In the genomic region with DNA sequence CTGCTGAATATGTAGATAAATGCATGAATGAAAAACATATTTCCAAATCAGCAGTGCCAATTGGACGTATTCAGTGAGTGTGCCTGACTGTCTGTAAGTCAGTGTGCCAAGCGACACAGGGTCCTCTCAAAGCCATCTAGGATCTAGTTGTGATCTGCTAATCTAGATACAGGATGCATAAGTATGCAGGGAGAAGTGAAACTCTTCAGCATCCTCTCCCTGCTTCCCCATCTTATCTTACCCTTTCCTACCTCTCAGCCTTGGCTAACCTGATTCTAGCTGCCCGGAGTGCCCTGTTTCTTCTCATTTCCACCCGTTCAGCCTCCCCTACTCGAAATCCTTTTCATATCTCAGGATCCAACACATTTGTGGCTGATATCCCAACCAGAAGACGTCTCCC, we compare ENCODE assay signal across 20 cellular contexts.
DNase-seq lines count a peak whose midpoint lies in the region; ATAC-seq lines count a peak whose summit lies in the region.
"Had no signal": no experiment of that assay in that cellular context is flagged by ENCODE, and none has a peak within 500 bp of the region (broad histone marks: within the 10 kb centered on the region; RNA-seq: fewer than 3 reads in every experiment).

No MANE protein-coding gene starts in this region.

- no peak overlapping the region for H3K9ac ChIP-seq in Karpas-422 (ENCODE audit: low read length)

- H3K79me2 ChIP-seq in Karpas-422 (ENCODE audit: low read length), result peaks cover 77% of the 10 kb centered on the region
- H3K79me2 ChIP-seq: hepatocyte had no signal

- H4K20me1 ChIP-seq in Karpas-422 (ENCODE audit: insufficient read depth, low read depth, low read length), result no peaks in the 10 kb centered on the region; the same call in 1 of the 2 replicates

- POLR2A ChIA-PET in activated naive CD8-positive, alpha-beta T cell treated with anti-CD3 and anti-CD28 coated beads, Interleukin-2, amount 10 ng/mL, durations not matched to agents 7 days and 5 days (lab: Charles Lee), result interaction anchor here (1.1 kb wide), 1 partner anchor 61 kb away, joined by 5 read pairs; no protein-coding TSS in a partner anchor

- peak overlapping the region; percentile 3 to 29 for H3K27ac Mint-ChIP-seq in activated naive CD4-positive, alpha-beta T cell treated with anti-CD3 and anti-CD28 coated beads, Interleukin-2, amount 50 U/mL, for 72 hours
- no peak overlapping the region for H3K27ac Mint-ChIP-seq in activated naive CD4-positive, alpha-beta T cell treated with anti-CD3 and anti-CD28 coated beads for 36 hours
- H3K27ac Mint-ChIP-seq in activated naive CD8-positive, alpha-beta T cell treated with anti-CD3 and anti-CD28 coated beads, Interleukin-2, amount 10 ng/mL, durations not matched to agents 7 days and 5 days, result peak overlapping the region; percentile 75
- H3K27ac Mint-ChIP-seq in stimulated activated effector memory CD8-positive, alpha-beta T cell treated with anti-CD3 and anti-CD28 coated beads, Interleukin-12 subunit alpha, Interleukin-12 subunit beta, amount 100 ng/mL, for 72 hours, result peak overlapping the region; percentile 93

- H3K4me1 Mint-ChIP-seq in activated naive CD4-positive, alpha-beta T cell treated with anti-CD3 and anti-CD28 coated beads for 36 hours (ENCODE audit: low read depth), result peaks cover 64% of the 10 kb centered on the region
- H3K4me1 Mint-ChIP-seq in activated naive CD8-positive, alpha-beta T cell treated with anti-CD3 and anti-CD28 coated beads, Interleukin-2, amount 10 ng/mL, durations not matched to agents 7 days and 5 days, result peaks cover 41% of the 10 kb centered on the region
- peaks cover 55% of the 10 kb centered on the region for H3K4me1 Mint-ChIP-seq in stimulated activated effector memory CD8-positive, alpha-beta T cell treated with anti-CD3 and anti-CD28 coated beads, Interleukin-12 subunit alpha, Interleukin-12 subunit beta, amount 100 ng/mL, for 72 hours

- no peaks in the 10 kb centered on the region for H3K9me3 Mint-ChIP-seq in activated naive CD4-positive, alpha-beta T cell treated with anti-CD3 and anti-CD28 coated beads, Interleukin-2, amount 50 U/mL, for 72 hours
- H3K9me3 Mint-ChIP-seq in activated naive CD4-positive, alpha-beta T cell treated with anti-CD3 and anti-CD28 coated beads for 36 hours, result no peaks in the 10 kb centered on the region
- no peaks in the 10 kb centered on the region for H3K9me3 Mint-ChIP-seq in activated naive CD8-positive, alpha-beta T cell treated with anti-CD3 and anti-CD28 coated beads, Interleukin-2, amount 10 ng/mL, durations not matched to agents 7 days and 5 days
- H3K9me3 Mint-ChIP-seq in stimulated activated effector memory CD8-positive, alpha-beta T cell treated with anti-CD3 and anti-CD28 coated beads, Interleukin-12 subunit alpha, Interleukin-12 subunit beta, amount 100 ng/mL, for 72 hours, result no peaks in the 10 kb centered on the region
- H3K9me3 Mint-ChIP-seq: brain had no signal

- H3K4me2 ChIP-seq in Karpas-422 (ENCODE audit: low read depth, low read length, poor library complexity, severe bottlenecking), result no peak overlapping the region
- H3K4me2 ChIP-seq: hepatocyte, PC-9 had no signal

- H3K27me3 ChIP-seq in Karpas-422 (ENCODE audit: low read length), result no peaks in the 10 kb centered on the region
- H3K27me3 ChIP-seq: foreskin keratinocyte, hepatocyte, neutrophil had no signal

- H2AFZ ChIP-seq in Karpas-422 (ENCODE audit: low read length), result no peak overlapping the region
- H2AFZ ChIP-seq: hepatocyte, PC-9 had no signal

- H3K27ac ChIP-seq in Karpas-422 (ENCODE audit: low read length), result peak overlapping the region; percentile 60
- H3K27ac ChIP-seq: foreskin keratinocyte, hepatocyte, neutrophil, PC-9, skin epidermis had no signal

- CTCF ChIA-PET in activated naive CD4-positive, alpha-beta T cell treated with anti-CD3 and anti-CD28 coated beads for 36 hours (lab: Charles Lee), result no interaction called here

- H3K9me3 ChIP-seq in Karpas-422 (ENCODE audit: low read length), result no peaks in the 10 kb centered on the region
- H3K9me3 ChIP-seq: mucosa of descending colon, neutrophil had no signal

- H3K4me3 ChIP-seq in Karpas-422 (ENCODE audit: low read length), result no peak overlapping the region
- H3K4me3 ChIP-seq: hepatocyte, mucosa of descending colon, PC-9, skin epidermis had no signal

- H3K4me1 ChIP-seq in Karpas-422 (ENCODE audit: low read length), result peaks cover 53% of the 10 kb centered on the region

- intact Hi-C loops in activated naive CD4-positive, alpha-beta T cell treated with anti-CD3 and anti-CD28 coated beads for 36 hours (cut with micrococcal nuclease), result no loop called here

- H3K36me3 ChIP-seq in Karpas-422 (ENCODE audit: insufficient read depth, low read length), result peaks cover 72% of the 10 kb centered on the region

- H3K4me3 Mint-ChIP-seq in activated naive CD4-positive, alpha-beta T cell treated with anti-CD3 and anti-CD28 coated beads for 36 hours, result no peak overlapping the region
- H3K4me3 Mint-ChIP-seq in activated naive CD8-positive, alpha-beta T cell treated with anti-CD3 and anti-CD28 coated beads, Interleukin-2, amount 10 ng/mL, durations not matched to agents 7 days and 5 days, result no peak overlapping the region
- H3K4me3 Mint-ChIP-seq in stimulated activated effector memory CD8-positive, alpha-beta T cell treated with anti-CD3 and anti-CD28 coated beads, Interleukin-12 subunit alpha, Interleukin-12 subunit beta, amount 100 ng/mL, for 72 hours, result no peak overlapping the region
- H3K4me3 Mint-ChIP-seq: brain had no signal

- ATAC-seq in activated naive CD4-positive, alpha-beta T cell treated with anti-CD3 and anti-CD28 coated beads, Interleukin-2, amount 50 U/mL, for 72 hours, result no peak
- ATAC-seq in activated naive CD8-positive, alpha-beta T cell treated with anti-CD3 and anti-CD28 coated beads, Interleukin-2, amount 10 ng/mL, durations not matched to agents 7 days and 5 days (ENCODE audit: low read depth), result no peak
- no peak for ATAC-seq in stimulated activated effector memory CD8-positive, alpha-beta T cell treated with anti-CD3 and anti-CD28 coated beads, Interleukin-12 subunit alpha, Interleukin-12 subunit beta, amount 100 ng/mL, for 72 hours
- ATAC-seq in GM18867 (IDR thresholded peaks at IDR 0.05; ENCODE audit: unreplicated experiment), result no peak
- no peak for ATAC-seq in HG02763 (IDR thresholded peaks at IDR 0.05; ENCODE audit: unreplicated experiment)
- no peak for ATAC-seq in GM18519 (IDR thresholded peaks at IDR 0.05; ENCODE audit: low FRiP score, unreplicated experiment)
- ATAC-seq: foreskin keratinocyte, mucosa of descending colon had no signal

- DNase-seq in activated naive CD4-positive, alpha-beta T cell treated with anti-CD3 and anti-CD28 coated beads, Interleukin-2, amount 50 U/mL, for 72 hours (ENCODE audit: low spot score in 2 of 2), result no peak
- DNase-seq in activated naive CD4-positive, alpha-beta T cell treated with anti-CD3 and anti-CD28 coated beads for 36 hours, result no peak
- DNase-seq in Karpas-422, result no peak
- no peak for DNase-seq in activated naive CD8-positive, alpha-beta T cell treated with anti-CD3 and anti-CD28 coated beads, Interleukin-2, amount 10 ng/mL, durations not matched to agents 7 days and 5 days
- DNase-seq in stimulated activated effector memory CD8-positive, alpha-beta T cell treated with anti-CD3 and anti-CD28 coated beads, Interleukin-12 subunit alpha, Interleukin-12 subunit beta, amount 100 ng/mL, for 72 hours (ENCODE audit: low spot score in 2 of 2), result no peak
- DNase-seq: activated CD4-positive, alpha-beta T cell treated with anti-CD3 and anti-CD28 coated beads, Interleukin-2, amount 50 U/mL, for 4 hours; effector CD8-positive, alpha-beta T cell; foreskin keratinocyte; mucosa of descending colon; NCI-H446; PC-9; SHP77; stimulated activated CD4-positive, alpha-beta T cell treated with anti-CD3 and anti-CD28 coated beads, Interleukin-1b, Interleukin-23, amount 100 ng/mL, for 48 hours had no signal

- no peaks in the 10 kb centered on the region for H3K27me3 Mint-ChIP-seq in activated naive CD4-positive, alpha-beta T cell treated with anti-CD3 and anti-CD28 coated beads for 36 hours (ENCODE audit: low read depth)
- no peaks in the 10 kb centered on the region for H3K27me3 Mint-ChIP-seq in activated naive CD8-positive, alpha-beta T cell treated with anti-CD3 and anti-CD28 coated beads, Interleukin-2, amount 10 ng/mL, durations not matched to agents 7 days and 5 days
- H3K27me3 Mint-ChIP-seq: brain had no signal

- H3K9me2 ChIP-seq in Karpas-422 (replicated peaks; ENCODE audit: insufficient read depth, low read length), result no peaks in the 10 kb centered on the region

- peaks cover 34 to 55% of the 10 kb centered on the region in 2 donors for H3K36me3 Mint-ChIP-seq in activated naive CD4-positive, alpha-beta T cell treated with anti-CD3 and anti-CD28 coated beads, Interleukin-2, amount 50 U/mL, for 72 hours
- H3K36me3 Mint-ChIP-seq in activated naive CD4-positive, alpha-beta T cell treated with anti-CD3 and anti-CD28 coated beads for 36 hours (ENCODE audit: low read depth), result peaks cover 24% of the 10 kb centered on the region
- peaks cover 50% of the 10 kb centered on the region for H3K36me3 Mint-ChIP-seq in activated naive CD8-positive, alpha-beta T cell treated with anti-CD3 and anti-CD28 coated beads, Interleukin-2, amount 10 ng/mL, durations not matched to agents 7 days and 5 days
- H3K36me3 Mint-ChIP-seq in stimulated activated effector memory CD8-positive, alpha-beta T cell treated with anti-CD3 and anti-CD28 coated beads, Interleukin-12 subunit alpha, Interleukin-12 subunit beta, amount 100 ng/mL, for 72 hours, result peaks cover 57% of the 10 kb centered on the region
